ENCODE assay signal across 9 cellular contexts in the genomic region with DNA sequence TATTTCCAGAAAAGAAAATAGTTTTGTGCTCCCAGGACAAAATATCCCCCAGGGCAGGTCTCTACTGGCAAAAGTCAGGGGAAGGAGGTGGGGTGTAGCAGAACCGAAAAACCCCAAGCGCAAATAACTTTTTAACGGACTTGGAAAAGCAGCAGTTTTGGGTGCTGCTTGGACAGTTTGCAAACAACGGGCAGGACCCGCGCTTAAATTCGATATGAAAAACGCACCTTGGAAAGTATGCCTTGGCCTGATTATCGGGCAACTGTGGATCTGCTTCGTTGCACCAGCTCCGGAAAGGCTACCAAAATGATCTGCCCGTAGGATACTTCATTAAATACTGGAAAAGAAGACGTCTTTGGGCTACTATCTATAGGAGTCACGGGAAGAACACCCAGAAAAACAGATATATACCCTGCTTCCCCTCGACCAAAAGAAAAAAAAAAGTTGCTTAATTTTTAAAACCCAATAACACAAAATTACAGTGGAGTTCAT. TPM values are rescaled to one million over a fixed set of nuclear protein-coding genes. Genes with fewer than 3 reads are reported as not detected.
DNase-seq lines count a peak whose midpoint lies in the region; ATAC-seq, FAIRE-seq and TF ChIP-seq lines count a peak whose summit lies in the region.
"Had no signal": no experiment of that assay in that cellular context is flagged by ENCODE, and none has a peak within 500 bp of the region (broad histone marks: within the 10 kb centered on the region; RNA-seq: fewer than 3 reads in every experiment).

No MANE protein-coding gene starts in this region.

- H3K4me1 ChIP-seq in cardiac muscle cell (ENCODE audit: low read depth) = peaks cover 9% of the 10 kb centered on the region
- peaks cover 0 to 4% of the 10 kb centered on the region in 2 donors for H3K4me1 ChIP-seq in naive thymus-derived CD4-positive, alpha-beta T cell (ENCODE audit: control insufficient read depth in 2 of 2, insufficient read depth in 2 of 2, low read length in 2 of 2)

- peaks cover 4% of the 10 kb centered on the region for H3K36me3 Mint-ChIP-seq in effector memory CD8-positive, alpha-beta T cell (ENCODE audit: insufficient read depth)
- H3K36me3 Mint-ChIP-seq in naive thymus-derived CD4-positive, alpha-beta T cell = peaks cover 0 to 4% (median 0%) of the 10 kb centered on the region in 5 donors
- H3K36me3 Mint-ChIP-seq in type B pancreatic cell = peaks cover 11% of the 10 kb centered on the region

- H3K27ac Mint-ChIP-seq in effector memory CD8-positive, alpha-beta T cell = no peak overlapping the region
- no peak overlapping the region for H3K27ac Mint-ChIP-seq in naive thymus-derived CD4-positive, alpha-beta T cell
- H3K27ac Mint-ChIP-seq in type B pancreatic cell = peak overlapping the region; percentile 58
- H3K27ac Mint-ChIP-seq: T-helper 17 cell had no signal

- ATAC-seq in Right ventricle myocardium inferior (no peak), HG03521 (IDR thresholded peaks at IDR 0.05; ENCODE audit: unreplicated experiment) (no peak)
- ATAC-seq in effector memory CD8-positive, alpha-beta T cell (replicated peaks) = no peak
- ATAC-seq in naive thymus-derived CD4-positive, alpha-beta T cell = no peak
- ATAC-seq: T-helper 17 cell had no signal

- no peaks in the 10 kb centered on the region for H3K9me3 ChIP-seq in cardiac muscle cell (ENCODE audit: low read depth)
- H3K9me3 ChIP-seq in naive thymus-derived CD4-positive, alpha-beta T cell (ENCODE audit: control insufficient read depth in 2 of 3, low read length in 3 of 3) = no peaks in the 10 kb centered on the region

- H3K27ac ChIP-seq in cardiac muscle cell = no peak overlapping the region
- H3K27ac ChIP-seq in naive thymus-derived CD4-positive, alpha-beta T cell (ENCODE audit: low read depth, low read length) = no peak overlapping the region

- H3K4me3 Mint-ChIP-seq in effector memory CD8-positive, alpha-beta T cell = peak overlapping the region; percentile 16 to 21
- peak overlapping the region in 9 of 10 donors; percentile 7 to 92 (median 48) for H3K4me3 Mint-ChIP-seq in naive thymus-derived CD4-positive, alpha-beta T cell
- H3K4me3 Mint-ChIP-seq in type B pancreatic cell = peak overlapping the region; percentile 50

- peaks cover 39 to 41% of the 10 kb centered on the region in 2 donors for H3K27me3 Mint-ChIP-seq in effector memory CD8-positive, alpha-beta T cell
- H3K27me3 Mint-ChIP-seq in naive thymus-derived CD4-positive, alpha-beta T cell = peaks cover 37 to 65% (median 46%) of the 10 kb centered on the region in 5 donors
- H3K27me3 Mint-ChIP-seq in type B pancreatic cell = peaks cover 29% of the 10 kb centered on the region

- intact Hi-C loops in Right ventricle myocardium inferior (cut with DNase I) = no loop called here
- intact Hi-C loops in naive thymus-derived CD4-positive, alpha-beta T cell (cut with micrococcal nuclease) = no loop called here

- POLR2A ChIA-PET in naive thymus-derived CD4-positive, alpha-beta T cell (lab: Charles Lee) = no interaction called here

- no peaks in the 10 kb centered on the region for H3K36me3 ChIP-seq in cardiac muscle cell
- H3K36me3 ChIP-seq in naive thymus-derived CD4-positive, alpha-beta T cell (ENCODE audit: control insufficient read depth in 2 of 3, insufficient read depth in 3 of 3, low read length in 3 of 3) = no peaks in the 10 kb centered on the region

- H3K27me3 ChIP-seq in cardiac muscle cell = peaks cover 82% of the 10 kb centered on the region
- peaks cover 10% of the 10 kb centered on the region in 2 donors for H3K27me3 ChIP-seq in naive thymus-derived CD4-positive, alpha-beta T cell (ENCODE audit: control insufficient read depth in 2 of 2, insufficient read depth in 2 of 2, low read length in 2 of 2)

- FAIRE-seq in frontal cortex (lab: Jason Lieb, UNC) = no peak

- no peak for DNase-seq in cardiac muscle cell (ENCODE audit: low read depth in 1 of 2, low spot score in 1 of 2)
- DNase-seq in Right ventricle myocardium inferior (ENCODE audit: missing footprints) = no peak
- DNase-seq in effector memory CD8-positive, alpha-beta T cell = no peak
- DNase-seq in naive thymus-derived CD4-positive, alpha-beta T cell = no peak
- DNase-seq in type B pancreatic cell (ENCODE audit: extremely low spot score, unreplicated experiment) = no peak
- no peak for DNase-seq in frontal cortex (ENCODE audit: low spot score in 2 of 2)
- no peak for DNase-seq in activated CD4-positive, alpha-beta T cell treated with anti-CD3 and anti-CD28 coated beads for 4 hours
- DNase-seq: T-helper 17 cell had no signal

- H3K4me3 ChIP-seq in cardiac muscle cell = peak overlapping the region; percentile 16
- no peak overlapping the region for H3K4me3 ChIP-seq in naive thymus-derived CD4-positive, alpha-beta T cell (ENCODE audit: low read length)

- H3K4me1 Mint-ChIP-seq in effector memory CD8-positive, alpha-beta T cell (ENCODE audit: low read depth in 2 of 2) = peaks cover under 1 to 10% of the 10 kb centered on the region in 2 donors
- peaks cover 2 to 30% (median 16%) of the 10 kb centered on the region in 7 donors for H3K4me1 Mint-ChIP-seq in naive thymus-derived CD4-positive, alpha-beta T cell
- H3K4me1 Mint-ChIP-seq in type B pancreatic cell (ENCODE audit: unreplicated experiment) = peaks cover 31% of the 10 kb centered on the region

- CTCF ChIA-PET in naive thymus-derived CD4-positive, alpha-beta T cell (lab: Charles Lee) = no interaction called here

- TF ChIP-seq CTCF in cardiac muscle cell (IDR thresholded peaks at IDR 0.05; ENCODE audit: low read depth, low read length) = no peak
- TF ChIP-seq CTCF in type B pancreatic cell (conservative IDR thresholded peaks at IDR 0.05) = no peak

- H3K9me3 Mint-ChIP-seq in effector memory CD8-positive, alpha-beta T cell = no peaks in the 10 kb centered on the region
- H3K9me3 Mint-ChIP-seq in naive thymus-derived CD4-positive, alpha-beta T cell = peaks cover 0 to 4% (median 0%) of the 10 kb centered on the region in 11 donors
- no peaks in the 10 kb centered on the region for H3K9me3 Mint-ChIP-seq in type B pancreatic cell

RNA-seq across cellular contexts. Expression of a gene that starts 2.9 kb away (rescaled TPM):
- total RNA-seq in cardiac muscle cell (20.2 and 23.1 TPM in 2 replicates), Right ventricle myocardium inferior (15.4 TPM), type B pancreatic cell (ENCODE audit: low replicate concordance) (83.8 and 163 TPM in 2 replicates), frontal cortex (29.8 TPM)
- 2.7 and 3.9 TPM in 2 replicates for polyA plus RNA-seq in cardiac muscle cell
- 1 to 10 TPM; 2.1 to 4.5 (median 2.6) TPM for total RNA-seq in naive thymus-derived CD4-positive, alpha-beta T cell
- polyA plus RNA-seq in naive thymus-derived CD4-positive, alpha-beta T cell = under 1 TPM; 0.19 to 0.36 TPM
